7 cellular contexts compared by ENCODE assay signal in genomic region chr11:118152552-118153471, GRCh38. TPM values are rescaled to one million over a fixed set of nuclear protein-coding genes. Genes with fewer than 3 reads are reported as not detected.
DNase-seq lines count a peak whose midpoint lies in the region; ATAC-seq, FAIRE-seq and TF ChIP-seq lines count a peak whose summit lies in the region.

Gene SCN4B (minus strand): TSS chr11:118152823. CDS start chr11:118152673, 150 bp downstream.

- H3K27me3 ChIP-seq in adrenal gland = peaks cover 29% of the 10 kb centered on the region
- H3K27me3 ChIP-seq in cardiac muscle cell = peaks cover 100% of the 10 kb centered on the region

- CTCF ChIA-PET in GM10248 (lab: Yijun Ruan, JAX) = interaction anchor here (1.2 to 1.3 kb wide), 2 partner anchors 19 to 139 kb away, joined by 3 read pairs; no protein-coding TSS in a partner anchor

- DNase-seq in GM10248 (ENCODE audit: extremely low spot score) (peak; percentile 38), NCI-H2107 treated with DMSO at 0.1 percent for 48 hours (lab: John Stamatoyannopoulos, UW; ENCODE audit: unreplicated experiment) (peak; percentile 20), adrenal gland (peak; percentile 33 to 62 (median 52)), cardiac muscle cell (ENCODE audit: low read depth in 1 of 2, low spot score in 1 of 2) (peak; percentile 70 to 87), occipital lobe (lab: John Stamatoyannopoulos, UW) (peak; percentile 36), RCC 7860 (ENCODE audit: low spot score) (no peak)

- H3K9me3 ChIP-seq in adrenal gland (replicated peaks in 1 of 3) (no peaks in the 10 kb centered on the region), cardiac muscle cell (ENCODE audit: low read depth) (no peaks in the 10 kb centered on the region)

- no peak within 1 kb of the TSS for H3K27ac ChIP-seq in adrenal gland
- H3K27ac ChIP-seq in cardiac muscle cell = no peak within 1 kb of the TSS

- H3K4me3 ChIP-seq in adrenal gland (peak within 1 kb of the TSS in 2 of 4 donors; percentile 14 to 47), cardiac muscle cell (peak within 1 kb of the TSS; percentile 54)

- no peak for TF ChIP-seq CTCF in GM10248 (IDR thresholded peaks at IDR 0.05; ENCODE audit: control extremely low read depth, extremely low read depth, low read depth, missing control alignments)
- peak in 1 of 6 experiments; percentile 1 for TF ChIP-seq CTCF in adrenal gland (IDR thresholded peaks at IDR 0.05)
- TF ChIP-seq CTCF in cardiac muscle cell (IDR thresholded peaks at IDR 0.05; ENCODE audit: low read depth, low read length) = no peak

- 0 to 1% (median 0%) methylated on average over 13 to 85 of the region's 88 CpGs for WGBS in adrenal gland, 4 donors

- FAIRE-seq in RCC 7860 (lab: Jason Lieb, UNC) = no peak

- H3K4me1 ChIP-seq in adrenal gland (replicated peaks in 1 of 2) (peaks cover 0 to 10% of the 10 kb centered on the region in 2 donors), cardiac muscle cell (ENCODE audit: low read depth) (no peaks in the 10 kb centered on the region)

- H3K36me3 ChIP-seq in adrenal gland (replicated peaks in 1 of 2) (no peaks in the 10 kb centered on the region), cardiac muscle cell (no peaks in the 10 kb centered on the region)

- POLR2A ChIA-PET in GM10248 (lab: Yijun Ruan, JAX) = no interaction called here

- intact Hi-C loops in adrenal gland (cut with DNase I) = no loop called here

- no peak for ATAC-seq in GM19023 (IDR thresholded peaks at IDR 0.05; ENCODE audit: unreplicated experiment)

- no peak for TF ChIP-seq POLR2A in adrenal gland (IDR thresholded peaks at IDR 0.05)

RNA-seq across cellular contexts. Expression of gene SCN4B, which starts in this region (rescaled TPM):
- 10 to 100 TPM in 2 of 8 donors, 1 to 10 TPM in 6; 2.9 to 16.9 (median 6.9) TPM for total RNA-seq in adrenal gland
- 1 to 10 TPM; 1.7 to 5.9 (median 1.8) TPM for polyA plus RNA-seq in adrenal gland
- 0.11 and 0.21 TPM in 2 replicates for total RNA-seq in cardiac muscle cell
- 0.39 TPM in 1 of 2 replicates, not detected in the other for polyA plus RNA-seq in cardiac muscle cell
- total RNA-seq in occipital lobe = 12.2 TPM

Comparison
In these comparisons a context has a peak if more than half of its experiments do, and no peak if none do; other contexts are left out.
1. Peak in DNase-seq and H3K4me3 ChIP-seq in cardiac muscle cell; RNA of the gene not detected or under 1 TPM.